Comparison of ENCODE assay signal across 22 cellular contexts in the genomic region with DNA sequence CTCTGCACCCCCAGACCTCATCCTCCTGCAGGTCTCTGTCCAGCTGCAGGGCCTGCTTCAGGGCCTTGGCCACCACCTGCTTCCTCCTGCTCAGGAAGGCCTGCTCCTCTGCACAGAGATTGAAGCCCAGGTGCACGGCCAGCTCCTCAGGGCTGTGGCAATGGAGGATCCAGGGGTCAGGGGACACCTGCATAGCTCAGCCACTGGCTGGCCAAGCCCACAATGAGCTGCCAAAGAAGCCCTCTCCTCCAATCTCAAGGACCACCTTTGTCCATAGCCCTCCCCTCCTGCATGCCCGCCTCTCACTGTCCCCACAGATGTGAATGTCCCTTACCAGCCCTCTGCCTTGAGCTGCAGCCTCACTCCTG. TPM values are rescaled to one million over a fixed set of nuclear protein-coding genes. Genes with fewer than 3 reads are reported as not detected.
"Had no signal": no experiment of that assay in that cellular context is flagged by ENCODE, and none has a peak within 500 bp of the region (broad histone marks: within the 10 kb centered on the region; RNA-seq: fewer than 3 reads in every experiment).

No MANE protein-coding gene starts in this region.

- H3K27me3 ChIP-seq: Peyer's patch, SJSA1 had no signal

- H3K4me3 ChIP-seq: K562, Peyer's patch, SJSA1 had no signal

- H3K9me3 ChIP-seq: Peyer's patch, SJSA1 had no signal

- H3K27ac ChIP-seq: Peyer's patch, RWPE1, SJSA1 had no signal

- ATAC-seq: activated CD8-positive, alpha-beta T cell treated with anti-CD3 and anti-CD28 coated beads, Interleukin-2, amount 10 ng/mL, durations not matched to agents 7 days and 5 days; activated T-cell treated with anti-CD3 and anti-CD28 coated beads, Interleukin-2, amount 50 U/mL, for 72 hours; K562 had no signal

- DNase-seq: activated CD4-positive, alpha-beta T cell treated with anti-CD3 and anti-CD28 coated beads for 48 hours; activated CD4-positive, alpha-beta T cell treated with anti-CD3 and anti-CD28 coated beads, Interleukin-2, amount 50 U/mL, for 4 hours; activated CD4-positive, CD25-positive, alpha-beta regulatory T cell treated with anti-CD3 and anti-CD28 coated beads, Interleukin-2, amount 50 U/mL, for 72 hours; activated CD8-positive, alpha-beta T cell treated with anti-CD3 and anti-CD28 coated beads, Interleukin-2, amount 10 ng/mL, durations not matched to agents 7 days and 5 days; activated naive CD4-positive, alpha-beta T cell treated with anti-CD3 and anti-CD28 coated beads for 36 hours; activated T-cell treated with anti-CD3 and anti-CD28 coated beads, Interleukin-2, amount 50 U/mL, for 72 hours; amygdala; Karpas-422; MM.1S; NCI-H1105; NCI-H1436 treated with DMSO at 0.1 percent for 48 hours; NCI-H187; NCI-H2081 treated with DMSO at 0.1 percent for 48 hours; NCI-H446; NCI-H524; SHP77 had no signal

- H3K36me3 ChIP-seq: Peyer's patch, SJSA1 had no signal

RNA-seq across cellular contexts. Expression of a gene that starts 12.9 kb away (rescaled TPM):
- total RNA-seq: activated CD8-positive, alpha-beta T cell treated with anti-CD3 and anti-CD28 coated beads, Interleukin-2, amount 10 ng/mL, durations not matched to agents 7 days and 5 days; activated naive CD4-positive, alpha-beta T cell treated with anti-CD3 and anti-CD28 coated beads for 36 hours; activated T-cell treated with anti-CD3 and anti-CD28 coated beads, Interleukin-2, amount 50 U/mL, for 72 hours; activated T-helper 2 cell treated with anti-CD3 and anti-CD28 coated beads, Interferon-gamma antibody, Interleukin-2, Interleukin-4, amounts not matched to agents 10 μg/mL and 5 μg/mL and 100 μg/mL, durations not matched to agents 14 hours and 24 hours and 36 hours; astrocyte; Peyer's patch; SJSA1 had no signal
- polyA plus RNA-seq: K562 had no signal
